In genomic region chr7:98733036-98733435, GRCh38 we compare ENCODE assay signal across 8 cellular contexts.
DNase-seq lines count a peak whose midpoint lies in the region; ATAC-seq, FAIRE-seq and TF ChIP-seq lines count a peak whose summit lies in the region.

No MANE protein-coding gene starts in this region.

- H3K9ac ChIP-seq in trophoblast cell (ENCODE audit: low read length), result no peak overlapping the region

- H2BK120ac ChIP-seq in trophoblast cell (ENCODE audit: insufficient read depth, low read length, poor library complexity), result no peak overlapping the region

- no peaks in the 10 kb centered on the region for H3K79me2 ChIP-seq in trophoblast cell (ENCODE audit: control insufficient read depth, insufficient read depth, low read length, poor library complexity)

- peak; percentile 55 for DNase-seq in ELR (ENCODE audit: low read depth)
- DNase-seq in RPMI8226, result peak; percentile 84
- peak; percentile 20 for DNase-seq in bronchial epithelial cell (ENCODE audit: low read depth)
- peak; percentile 45 to 69 for DNase-seq in trophoblast cell
- no peak for DNase-seq in cortex of kidney (lab: John Stamatoyannopoulos, UW)
- DNase-seq in KG1 (lab: John Stamatoyannopoulos, UW), result no peak

- H3K27me3 ChIP-seq in bronchial epithelial cell (ENCODE audit: control insufficient read depth, insufficient read depth, low read length), result no peaks in the 10 kb centered on the region
- H3K27me3 ChIP-seq in trophoblast cell (ENCODE audit: insufficient read depth, low read length), result no peaks in the 10 kb centered on the region

- no peaks in the 10 kb centered on the region for H3K9me3 ChIP-seq in trophoblast cell (ENCODE audit: insufficient read depth, low read depth, low read length)

- H2BK5ac ChIP-seq in trophoblast cell (ENCODE audit: low read depth, low read length, poor library complexity), result no peak overlapping the region

- H3K4me3 ChIP-seq in bronchial epithelial cell (ENCODE audit: low read depth, low read length), result no peak overlapping the region
- H3K4me3 ChIP-seq in trophoblast cell (ENCODE audit: low read depth, low read length), result no peak overlapping the region

- H3K18ac ChIP-seq in trophoblast cell (ENCODE audit: low read length), result no peak overlapping the region

- H4K8ac ChIP-seq in trophoblast cell (ENCODE audit: low read depth, low read length), result no peak overlapping the region

- peak; percentile 70 for ATAC-seq in HG03175 (IDR thresholded peaks at IDR 0.05; ENCODE audit: unreplicated experiment)
- ATAC-seq in HG03108 (IDR thresholded peaks at IDR 0.05; ENCODE audit: unreplicated experiment), result no peak

- no peak overlapping the region for H2AFZ ChIP-seq in trophoblast cell (ENCODE audit: insufficient read depth, low read length, poor library complexity)

- no peak overlapping the region for H3K4me2 ChIP-seq in trophoblast cell (ENCODE audit: low read length)

- no peak overlapping the region for H3K23ac ChIP-seq in trophoblast cell (ENCODE audit: low read length)

- H3K27ac ChIP-seq in trophoblast cell (ENCODE audit: low read depth, low read length), result no peak overlapping the region

- TF ChIP-seq CTCF in bronchial epithelial cell (IDR thresholded peaks at IDR 0.05; ENCODE audit: insufficient read depth, low read length, severe bottlenecking), result peak; percentile 37

- H3K36me3 ChIP-seq in bronchial epithelial cell (ENCODE audit: control insufficient read depth, insufficient read depth, low read length) (no peaks in the 10 kb centered on the region), trophoblast cell (ENCODE audit: control insufficient read depth in 1 of 2, insufficient read depth in 2 of 2, low read length in 2 of 2) (no peaks in the 10 kb centered on the region)

- no peak overlapping the region for H3K4ac ChIP-seq in trophoblast cell (ENCODE audit: low read depth, low read length)

- H3K79me1 ChIP-seq in trophoblast cell (ENCODE audit: low read length), result no peaks in the 10 kb centered on the region

- FAIRE-seq in bronchial epithelial cell (lab: Jason Lieb, UNC), result peak; percentile 91

- H2AK5ac ChIP-seq in trophoblast cell (ENCODE audit: low read length), result no peak overlapping the region

- H2BK12ac ChIP-seq in trophoblast cell (ENCODE audit: low read length), result no peak overlapping the region

- no peak overlapping the region for H4K91ac ChIP-seq in trophoblast cell (ENCODE audit: low read depth, low read length)

- no peaks in the 10 kb centered on the region for H3K4me1 ChIP-seq in trophoblast cell (ENCODE audit: control insufficient read depth in 1 of 2, insufficient read depth in 2 of 2, low read length in 2 of 2)

- WGBS in trophoblast cell (ENCODE audit: extremely low coverage, insufficient coverage, insufficient read length), result no CpG with 5 or more reads among the region's 2 CpGs

- H3K14ac ChIP-seq in trophoblast cell (ENCODE audit: low read length), result no peak overlapping the region

- no peak overlapping the region for H4K12ac ChIP-seq in trophoblast cell (ENCODE audit: low read depth, low read length)

Comparison
In these comparisons a context has a peak if more than half of its experiments do, and no peak if none do; other contexts are left out.
1. DNase-seq: peak in ELR (single experiment), RPMI8226 (single experiment), bronchial epithelial cell (single experiment) and trophoblast cell (2 of 2); none in cortex of kidney (single experiment) and KG1 (single experiment).